ENCODE assay signal across 8 cellular contexts in genomic region chr5:134140530-134141201, GRCh38. TPM values are rescaled to one million over a fixed set of nuclear protein-coding genes. Genes with fewer than 3 reads are reported as not detected.
A peak's percentile ranks its signal among the peaks of the same experiment; 100 is the strongest.
DNase-seq lines count a peak whose midpoint lies in the region; ATAC-seq and TF ChIP-seq lines count a peak whose summit lies in the region.

No MANE protein-coding gene starts in this region.

- intact Hi-C loops in cardiac septum (cut with DNase I) = loop anchor here (2.0 kb wide), 1 partner anchor 40 kb away; no protein-coding TSS in a partner anchor
- intact Hi-C loops in psoas muscle (cut with DNase I) = loop anchor here (2.0 to 5.0 kb wide), 2 partner anchors 38 to 102 kb away; no protein-coding TSS in a partner anchor

- H3K4me1 Mint-ChIP-seq in activated naive CD8-positive, alpha-beta T cell treated with anti-CD3 and anti-CD28 coated beads, Interleukin-2, amount 10 ng/mL, durations not matched to agents 7 days and 5 days = peaks cover 59% of the 10 kb centered on the region

- 33 to 40% (median 37%) methylated on average over 8 of the region's 8 CpGs for WGBS in psoas muscle, 3 donors

- DNase-seq in AG10803 (ENCODE audit: low read depth) (peak; percentile 69), KBM-7 (peak; percentile 84), SJCRH30 (peak; percentile 73 to 87), cardiac septum (ENCODE audit: low spot score) (peak; percentile 79), psoas muscle (peak; percentile 58 to 72)
- peak; percentile 71 for DNase-seq in activated naive CD8-positive, alpha-beta T cell treated with anti-CD3 and anti-CD28 coated beads, Interleukin-2, amount 10 ng/mL, durations not matched to agents 7 days and 5 days

- H3K27me3 ChIP-seq in SJCRH30 = no peaks in the 10 kb centered on the region
- no peaks in the 10 kb centered on the region for H3K27me3 ChIP-seq in psoas muscle (ENCODE audit: insufficient read depth in 3 of 3, low read length in 2 of 3)

- ATAC-seq in GM18511 (IDR thresholded peaks at IDR 0.05; ENCODE audit: unreplicated experiment) (peak; percentile 58), psoas muscle (peak; percentile 61 to 76 (median 74)), GM21737 (IDR thresholded peaks at IDR 0.05; ENCODE audit: unreplicated experiment) (no peak)
- ATAC-seq in activated naive CD8-positive, alpha-beta T cell treated with anti-CD3 and anti-CD28 coated beads, Interleukin-2, amount 10 ng/mL, durations not matched to agents 7 days and 5 days (ENCODE audit: low read depth) = peak; percentile 45

- TF ChIP-seq CTCF in AG10803 (conservative IDR thresholded peaks at IDR 0.05; ENCODE audit: low read length) = peak; percentile 84
- peak; percentile 72 for TF ChIP-seq CTCF in psoas muscle (IDR thresholded peaks at IDR 0.05)

- peaks cover 21% of the 10 kb centered on the region for H3K36me3 Mint-ChIP-seq in activated naive CD8-positive, alpha-beta T cell treated with anti-CD3 and anti-CD28 coated beads, Interleukin-2, amount 10 ng/mL, durations not matched to agents 7 days and 5 days

- in situ Hi-C loops in KBM-7 (cut with MboI; ENCODE audit: low pct_unique_long_range_greater_than_20kb, low sequenced_read_pairs) = no loop called here

- H3K36me3 ChIP-seq in SJCRH30 = peaks cover 27% of the 10 kb centered on the region
- H3K36me3 ChIP-seq in psoas muscle (ENCODE audit: insufficient read depth in 1 of 2, low read depth in 1 of 2) = peaks cover 5 to 62% of the 10 kb centered on the region in 2 donors

- H3K27ac Mint-ChIP-seq in activated naive CD8-positive, alpha-beta T cell treated with anti-CD3 and anti-CD28 coated beads, Interleukin-2, amount 10 ng/mL, durations not matched to agents 7 days and 5 days = peak overlapping the region; percentile 80

- no peak overlapping the region for H3K4me3 Mint-ChIP-seq in activated naive CD8-positive, alpha-beta T cell treated with anti-CD3 and anti-CD28 coated beads, Interleukin-2, amount 10 ng/mL, durations not matched to agents 7 days and 5 days

- no peak overlapping the region for H3K27ac ChIP-seq in SJCRH30
- no peak overlapping the region for H3K27ac ChIP-seq in psoas muscle

- H3K4me1 ChIP-seq in SJCRH30 = peaks cover 5% of the 10 kb centered on the region; the same call in 1 of the 2 replicates
- H3K4me1 ChIP-seq in psoas muscle = peaks cover 17% of the 10 kb centered on the region

- H3K9me3 ChIP-seq in SJCRH30 (replicated peaks) = no peaks in the 10 kb centered on the region
- no peaks in the 10 kb centered on the region for H3K9me3 ChIP-seq in psoas muscle

- H3K27me3 Mint-ChIP-seq in activated naive CD8-positive, alpha-beta T cell treated with anti-CD3 and anti-CD28 coated beads, Interleukin-2, amount 10 ng/mL, durations not matched to agents 7 days and 5 days = no peaks in the 10 kb centered on the region

- no peaks in the 10 kb centered on the region for H3K9me3 Mint-ChIP-seq in activated naive CD8-positive, alpha-beta T cell treated with anti-CD3 and anti-CD28 coated beads, Interleukin-2, amount 10 ng/mL, durations not matched to agents 7 days and 5 days

- POLR2A ChIA-PET in activated naive CD8-positive, alpha-beta T cell treated with anti-CD3 and anti-CD28 coated beads, Interleukin-2, amount 10 ng/mL, durations not matched to agents 7 days and 5 days (lab: Charles Lee) = interaction anchor here (0.5 to 5.2 kb wide), 14 partner anchors 8 to 136 kb away, joined by 3 to 60 read pairs (median 5); partner anchors contain the start of genes SKP1 and VDAC1

- H3K4me3 ChIP-seq in AG10803 (ENCODE audit: low read length) = no peak overlapping the region
- H3K4me3 ChIP-seq in SJCRH30 = no peak overlapping the region
- no peak overlapping the region for H3K4me3 ChIP-seq in psoas muscle

RNA-seq across cellular contexts. Expression of gene TCF7, which starts 26.2 kb away (rescaled TPM):
- 1.8 and 2.4 TPM in 2 replicates for total RNA-seq in SJCRH30 (2014; rRNA removed; shearing (Covaris generic))
- total RNA-seq in activated naive CD8-positive, alpha-beta T cell treated with anti-CD3 and anti-CD28 coated beads, Interleukin-2, amount 10 ng/mL, durations not matched to agents 7 days and 5 days = 100 to 1,000 TPM; 283 to 315 TPM
- total RNA-seq in cardiac septum = 2.2 TPM
- 1 to 10 TPM in 2 of 4 donors, under 1 TPM in 2; 0.74 to 2.0 (median 1.0) TPM for total RNA-seq in psoas muscle
- polyA plus RNA-seq in psoas muscle = 1 to 10 TPM in 2 of 3 donors, under 1 TPM in 1; 0.24 to 2.6 (median 1.0) TPM

RNA-seq across cellular contexts. Expression of gene SKP1, which starts 36.1 kb away (rescaled TPM):
- total RNA-seq in SJCRH30 (2014; rRNA removed; shearing (Covaris generic)) = 576 and 631 TPM in 2 replicates
- total RNA-seq in activated naive CD8-positive, alpha-beta T cell treated with anti-CD3 and anti-CD28 coated beads, Interleukin-2, amount 10 ng/mL, durations not matched to agents 7 days and 5 days = 100 to 1,000 TPM; 193 to 206 TPM
- total RNA-seq in cardiac septum = 494 TPM
- total RNA-seq in psoas muscle = 100 to 1,000 TPM; 341 to 485 (median 393) TPM
- 1,000 to 10,000 TPM in 1 of 3 donors, 100 to 1,000 TPM in 2; 581 to 1,174 (median 638) TPM for polyA plus RNA-seq in psoas muscle

Comparison
In these comparisons a context has a peak if more than half of its experiments do, and no peak if none do; other contexts are left out.
1. RNA of gene TCF7, which starts 26.2 kb away (total RNA-seq): 283 to 315 TPM in activated naive CD8-positive, alpha-beta T cell treated with anti-CD3 and anti-CD28 coated beads, Interleukin-2, amount 10 ng/mL, durations not matched to agents 7 days and 5 days; 1.8 to 2.4 TPM in SJCRH30, 2.2 TPM in cardiac septum (single experiment) and 0.74 to 2.0 TPM in psoas muscle; every median in the first group is over 10 times any median in the second.
2. Peak in every context shown above with its lines, with median percentiles within 50 percentile points of each other: DNase-seq.